ENCODE assay signal across 9 cellular contexts in genomic region chr2:64277101-64277849, GRCh38.
DNase-seq lines count a peak whose midpoint lies in the region; ATAC-seq, FAIRE-seq and TF ChIP-seq lines count a peak whose summit lies in the region.
"Had no signal": no experiment of that assay in that cellular context is flagged by ENCODE, and none has a peak within 500 bp of the region (broad histone marks: within the 10 kb centered on the region; RNA-seq: fewer than 3 reads in every experiment).

No MANE protein-coding gene starts in this region.

- TF ChIP-seq CTCF in A549 (IDR thresholded peaks at IDR 0.05), result no peak
- no peak for TF ChIP-seq CTCF in HFFc6 (IDR thresholded peaks at IDR 0.05)
- no peak for TF ChIP-seq CTCF in astrocyte (IDR thresholded peaks at IDR 0.05; ENCODE audit: insufficient read depth, low read depth, low read length)
- TF ChIP-seq CTCF in lung (IDR thresholded peaks at IDR 0.05; ENCODE audit: control extremely low read depth, extremely low read depth), result no peak

- H3K4me3 Mint-ChIP-seq in HFFc6 (peak overlapping the region; percentile 75), astrocyte (ENCODE audit: unreplicated experiment) (no peak overlapping the region)

- no peak for TF ChIP-seq EP300 in A549 (IDR thresholded peaks at IDR 0.05)

- H3K79me2 ChIP-seq in astrocyte (ENCODE audit: insufficient read depth, low read length), result no peaks in the 10 kb centered on the region

- H3K4me3 ChIP-seq in A549 (no peak overlapping the region), astrocyte (ENCODE audit: insufficient read depth, low read depth, low read length) (no peak overlapping the region), lung (no peak overlapping the region)

- TF ChIP-seq POLR2A in A549 (IDR thresholded peaks at IDR 0.05; ENCODE audit: low read length), result no peak
- no peak for TF ChIP-seq POLR2A in GM18505 (IDR thresholded peaks at IDR 0.05; ENCODE audit: borderline replicate concordance, extremely low read depth, insufficient read depth, insufficient read length)

- ATAC-seq in A549, result no peak
- peak; percentile 47 for ATAC-seq in lung (ENCODE audit: insufficient read depth, low FRiP score)
- no peak for ATAC-seq in HG02588 (IDR thresholded peaks at IDR 0.05; ENCODE audit: unreplicated experiment)
- no peak for ATAC-seq in GM18505 (IDR thresholded peaks at IDR 0.05; ENCODE audit: unreplicated experiment)

- POLR2A ChIA-PET in A549 (lab: Yijun Ruan, JAX), result no interaction called here

- peak overlapping the region; percentile 44 for H2AFZ ChIP-seq in astrocyte (ENCODE audit: low read depth, low read length)

- H3K27ac Mint-ChIP-seq in HFFc6 (peak overlapping the region; percentile 75), astrocyte (ENCODE audit: unreplicated experiment) (peak overlapping the region; percentile 95)

- H3K9me3 Mint-ChIP-seq in HFFc6 (no peaks in the 10 kb centered on the region), astrocyte (ENCODE audit: unreplicated experiment) (no peaks in the 10 kb centered on the region)

- peaks cover 61% of the 10 kb centered on the region for H3K4me1 Mint-ChIP-seq in HFFc6 (ENCODE audit: low read depth)
- H3K4me1 Mint-ChIP-seq in astrocyte (ENCODE audit: low read depth, unreplicated experiment), result peaks cover 41% of the 10 kb centered on the region

- peaks cover 1% of the 10 kb centered on the region for H3K27me3 Mint-ChIP-seq in HFFc6 (ENCODE audit: insufficient read depth)
- no peaks in the 10 kb centered on the region for H3K27me3 Mint-ChIP-seq in astrocyte (ENCODE audit: low read depth, unreplicated experiment)

- H3K9ac ChIP-seq in astrocyte (ENCODE audit: low read length), result no peak overlapping the region

- no peak for TF ChIP-seq RAD21 in A549 (conservative IDR thresholded peaks at IDR 0.05 in 1 of 2, IDR thresholded peaks at IDR 0.05 in 1 of 2)

- no peaks in the 10 kb centered on the region for H4K20me1 ChIP-seq in astrocyte (ENCODE audit: insufficient read depth, low read length)

- no peaks in the 10 kb centered on the region for H3K36me3 ChIP-seq in astrocyte (ENCODE audit: insufficient read depth, low read length)
- no peaks in the 10 kb centered on the region for H3K36me3 ChIP-seq in lung (ENCODE audit: control insufficient read depth in 2 of 2, insufficient read depth in 2 of 2, low read length in 2 of 2)

- peaks cover 26% of the 10 kb centered on the region for H3K4me1 ChIP-seq in A549
- H3K4me1 ChIP-seq in astrocyte (ENCODE audit: insufficient read depth, low read length), result peaks cover 38% of the 10 kb centered on the region
- peaks cover 8 to 12% of the 10 kb centered on the region in 2 donors for H3K4me1 ChIP-seq in lung (ENCODE audit: control insufficient read depth in 2 of 2, insufficient read depth in 2 of 2, low read length in 2 of 2)

- H3K27me3 ChIP-seq in astrocyte (ENCODE audit: insufficient read depth, low read length) (no peaks in the 10 kb centered on the region), lung (ENCODE audit: control insufficient read depth, insufficient read depth) (no peaks in the 10 kb centered on the region)

- FAIRE-seq in A549 (lab: Jason Lieb, UNC) (no peak), astrocyte (lab: Jason Lieb, UNC) (no peak)

- H3K9me3 ChIP-seq in A549 (no peaks in the 10 kb centered on the region), astrocyte (ENCODE audit: insufficient read depth, low read depth, low read length) (no peaks in the 10 kb centered on the region), lung (ENCODE audit: control insufficient read depth in 2 of 2, insufficient read depth in 1 of 2, low read length in 1 of 2) (no peaks in the 10 kb centered on the region)

- CTCF ChIA-PET in A549 (lab: Yijun Ruan, JAX), result no interaction called here

- 80% methylated on average over 9 of the region's 9 CpGs for WGBS in A549 (ENCODE audit: missing lambda C conversion rate)
- WGBS in lung, 2 donors, result 67 to 68% methylated on average over 9 of the region's 9 CpGs

- no peak overlapping the region; the same call in 2 of the 3 replicates for H3K4me2 ChIP-seq in A549
- peak overlapping the region; percentile 49 for H3K4me2 ChIP-seq in astrocyte (ENCODE audit: low read length)

- H3K27ac ChIP-seq in A549, result peak overlapping the region in 1 of 2 experiments; percentile 33; a peak in 2 of 6 replicates
- no peak overlapping the region for H3K27ac ChIP-seq in astrocyte (ENCODE audit: low read depth, low read length)
- H3K27ac ChIP-seq in lung (ENCODE audit: low read depth in 1 of 2, low read length in 1 of 2), result peak overlapping the region in 1 of 2 donors; percentile 57

- H3K36me3 Mint-ChIP-seq in HFFc6 (ENCODE audit: low read depth) (no peaks in the 10 kb centered on the region), astrocyte (ENCODE audit: low read depth, unreplicated experiment) (no peaks in the 10 kb centered on the region)

- DNase-seq in A549 (ENCODE audit: low read depth in 1 of 2, low spot score in 1 of 2) (no peak), HFFc6 (no peak), astrocyte (ENCODE audit: low read depth) (peak; percentile 45), lung (ENCODE audit: low spot score) (no peak), DMS114 treated with DMSO at 0.1 percent for 48 hours (lab: John Stamatoyannopoulos, UW; ENCODE audit: unreplicated experiment) (no peak)
- no peak for DNase-seq in activated T-cell treated with anti-CD3 and anti-CD28 coated beads, Interleukin-2, amount 50 U/mL, for 1 hour
- DNase-seq: activated gamma-delta T cell had no signal

TF ChIP-seq in A549, 52 proteins besides CTCF, POLR2A, EP300 and RAD21:
- no peak for TF ChIP-seq ZFP36 (IDR thresholded peaks at IDR 0.05; ENCODE audit: borderline replicate concordance, partially characterized antibody)
- no peak for TF ChIP-seq KDM1A (IDR thresholded peaks at IDR 0.05; ENCODE audit: low read depth)
- TF ChIP-seq MAFK (IDR thresholded peaks at IDR 0.05; ENCODE audit: partially characterized antibody), result peak; percentile 55
- TF ChIP-seq E2F6 (IDR thresholded peaks at IDR 0.05; ENCODE audit: borderline replicate concordance, low read depth), result no peak
- no peak for TF ChIP-seq TFCP2L1 (CRISPR knock-in tag; IDR thresholded peaks at IDR 0.05)
TF ChIP-seq in A549: peak in this region for 1.
